In the genomic region with DNA sequence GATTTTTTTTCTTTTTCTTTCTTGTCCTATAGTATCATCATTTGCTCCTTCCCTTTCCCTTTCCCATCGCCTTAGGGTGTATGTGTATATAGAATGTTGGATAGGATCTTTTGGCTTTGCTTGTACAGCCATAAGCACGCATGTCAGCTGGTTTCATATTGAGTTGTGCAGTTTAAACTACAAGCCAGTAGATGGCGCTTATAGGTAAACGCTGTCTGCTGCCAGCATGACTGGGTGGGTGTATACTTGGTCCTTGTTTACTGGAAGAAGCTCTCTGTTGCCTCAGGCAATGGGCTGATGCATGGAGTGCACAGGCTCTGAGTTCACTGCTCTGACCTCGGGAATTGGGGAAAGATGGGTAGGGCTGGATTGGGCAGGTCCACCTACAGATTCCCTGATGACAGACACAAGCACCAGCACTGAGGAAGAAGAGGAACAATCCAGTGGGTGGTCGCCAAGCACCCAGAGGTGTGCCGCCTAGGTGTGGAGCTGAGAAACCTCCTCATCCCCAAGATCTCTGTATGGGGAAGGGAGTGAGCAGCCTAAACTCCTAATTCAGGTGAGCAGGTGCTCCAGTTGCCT, we compare ENCODE assay signal across 8 cellular contexts.
DNase-seq lines count a peak whose midpoint lies in the region; ATAC-seq and TF ChIP-seq lines count a peak whose summit lies in the region.

No MANE protein-coding gene starts in this region.

- H3K4me1 ChIP-seq in heart right ventricle (no peaks in the 10 kb centered on the region), mucosa of descending colon (ENCODE audit: low read depth) (no peaks in the 10 kb centered on the region), stomach (no peaks in the 10 kb centered on the region)

- H3K9me3 ChIP-seq in heart right ventricle (peaks cover 0 to 2% (median 0%) of the 10 kb centered on the region in 11 donors), mucosa of descending colon (no peaks in the 10 kb centered on the region), stomach (no peaks in the 10 kb centered on the region)

- no peak for ATAC-seq in heart right ventricle
- peak; percentile 81 for ATAC-seq in HG02678 (IDR thresholded peaks at IDR 0.05; ENCODE audit: unreplicated experiment)
- ATAC-seq in mucosa of descending colon = peak; percentile 64

- intact Hi-C loops in heart right ventricle (cut with DNase I) = no loop called here
- intact Hi-C loops in cardiac septum (cut with DNase I) = no loop called here
- intact Hi-C loops in mucosa of descending colon (cut with DNase I, micrococcal nuclease) = no loop called here
- intact Hi-C loops in stomach (cut with DNase I; ENCODE audit: low total_unique reads) = no loop called here

- DNase-seq in heart right ventricle (no peak), cardiac septum (ENCODE audit: low spot score) (no peak), MV-4-11 (lab: John Stamatoyannopoulos, UW) (peak; percentile 56), astrocyte of the hippocampus (ENCODE audit: low read depth, low spot score) (peak; percentile 29), mucosa of descending colon (peak in 1 of 3 donors; percentile 7), stomach (no peak), NCI-H1930 (lab: John Stamatoyannopoulos, UW) (no peak)

- H3K27me3 ChIP-seq in heart right ventricle (peaks cover 0 to 3% (median 0%) of the 10 kb centered on the region in 7 donors), stomach (no peaks in the 10 kb centered on the region)

- TF ChIP-seq CTCF in heart right ventricle (IDR thresholded peaks at IDR 0.05) (peak in 6 of 9 donors; percentile 14 to 51 (median 28)), mucosa of descending colon (IDR thresholded peaks at IDR 0.05) (peak; percentile 36), stomach (IDR thresholded peaks at IDR 0.05) (peak in 3 of 7 experiments; percentile 10 to 22 (median 13))

- H3K36me3 ChIP-seq in heart right ventricle = no peaks in the 10 kb centered on the region
- no peaks in the 10 kb centered on the region for H3K36me3 ChIP-seq in mucosa of descending colon (ENCODE audit: low read depth)
- no peaks in the 10 kb centered on the region for H3K36me3 ChIP-seq in stomach

- H3K4me3 ChIP-seq in heart right ventricle = no peak overlapping the region
- no peak overlapping the region for H3K4me3 ChIP-seq in mucosa of descending colon
- no peak overlapping the region for H3K4me3 ChIP-seq in stomach

- TF ChIP-seq EP300 in stomach (IDR thresholded peaks at IDR 0.05) = no peak

- TF ChIP-seq POLR2A in stomach (IDR thresholded peaks at IDR 0.05) = no peak

- H3K27ac ChIP-seq in heart right ventricle (no peak overlapping the region), stomach (no peak overlapping the region)

- 43 to 51% methylated on average over 7 of the region's 7 CpGs for WGBS in heart right ventricle, 2 donors
- 42 to 57% (median 56%) methylated on average over 7 of the region's 7 CpGs for WGBS in stomach, 5 donors

Comparison
In these comparisons a context has a peak if more than half of its experiments do, and no peak if none do; other contexts are left out.
1. ATAC-seq: peak in HG02678 (single experiment) and mucosa of descending colon (single experiment); none in heart right ventricle (0 of 8).
2. DNase-seq: peak in MV-4-11 (single experiment) and astrocyte of the hippocampus (single experiment); none in heart right ventricle (0 of 2), cardiac septum (single experiment), stomach (single experiment) and NCI-H1930 (0 of 2).